In genomic region chr11:2419638-2420501, GRCh38 we compare ENCODE assay signal across 8 cellular contexts. TPM values are rescaled to one million over a fixed set of nuclear protein-coding genes. Genes with fewer than 3 reads are reported as not detected.
DNase-seq lines count a peak whose midpoint lies in the region; ATAC-seq and TF ChIP-seq lines count a peak whose summit lies in the region.

No MANE protein-coding gene starts in this region.

- no peaks in the 10 kb centered on the region for H3K9me3 ChIP-seq in trophoblast cell (ENCODE audit: insufficient read depth, low read depth, low read length)

- no peak overlapping the region for H3K4me3 ChIP-seq in trophoblast cell (ENCODE audit: low read depth, low read length)

- H3K4me1 Mint-ChIP-seq in Calu3 (ENCODE audit: low read depth, unreplicated experiment): no peaks in the 10 kb centered on the region

- H3K36me3 ChIP-seq in trophoblast cell (ENCODE audit: control insufficient read depth in 1 of 2, insufficient read depth in 2 of 2, low read length in 2 of 2): no peaks in the 10 kb centered on the region

- no peaks in the 10 kb centered on the region for H3K79me2 ChIP-seq in trophoblast cell (ENCODE audit: control insufficient read depth, insufficient read depth, low read length, poor library complexity)

- H4K91ac ChIP-seq in trophoblast cell (ENCODE audit: low read depth, low read length): no peak overlapping the region

- H2BK120ac ChIP-seq in trophoblast cell (ENCODE audit: insufficient read depth, low read length, poor library complexity): no peak overlapping the region

- H3K4me2 ChIP-seq in trophoblast cell (ENCODE audit: low read length): no peak overlapping the region

- H3K36me3 Mint-ChIP-seq in Calu3 (ENCODE audit: insufficient read depth, unreplicated experiment): no peaks in the 10 kb centered on the region
- H3K36me3 Mint-ChIP-seq in activated naive CD4-positive, alpha-beta T cell treated with anti-CD3 and anti-CD28 coated beads, Interleukin-2, amount 50 U/mL, for 72 hours: no peaks in the 10 kb centered on the region

- H3K4me3 Mint-ChIP-seq in Calu3 (ENCODE audit: low read depth, unreplicated experiment): no peak overlapping the region

- H3K9me3 Mint-ChIP-seq in Calu3 (ENCODE audit: low read depth, unreplicated experiment): no peaks in the 10 kb centered on the region
- H3K9me3 Mint-ChIP-seq in activated naive CD4-positive, alpha-beta T cell treated with anti-CD3 and anti-CD28 coated beads, Interleukin-2, amount 50 U/mL, for 72 hours: no peaks in the 10 kb centered on the region

- peak; percentile 54 to 59 for ATAC-seq in activated naive CD4-positive, alpha-beta T cell treated with anti-CD3 and anti-CD28 coated beads, Interleukin-2, amount 50 U/mL, for 72 hours
- ATAC-seq in GM21390 (IDR thresholded peaks at IDR 0.05; ENCODE audit: unreplicated experiment): no peak
- no peak for ATAC-seq in GM19351 (IDR thresholded peaks at IDR 0.05; ENCODE audit: unreplicated experiment)

- H3K27ac Mint-ChIP-seq in Calu3 (ENCODE audit: unreplicated experiment): no peak overlapping the region
- no peak overlapping the region for H3K27ac Mint-ChIP-seq in activated naive CD4-positive, alpha-beta T cell treated with anti-CD3 and anti-CD28 coated beads, Interleukin-2, amount 50 U/mL, for 72 hours

- DNase-seq in Calu3 (peak; percentile 83), HuH-7.5 (ENCODE audit: low spot score) (peak; percentile 89), SHP77 treated with DMSO at 0.1 percent for 48 hours (lab: John Stamatoyannopoulos, UW) (peak; percentile 21), glomerular visceral epithelial cell (ENCODE audit: extremely low spot score) (peak; percentile 65), trophoblast cell (peak; percentile 51 to 79)
- peak in 1 of 2 donors; percentile 71 for DNase-seq in activated naive CD4-positive, alpha-beta T cell treated with anti-CD3 and anti-CD28 coated beads, Interleukin-2, amount 50 U/mL, for 72 hours (ENCODE audit: low spot score in 2 of 2)

- H3K79me1 ChIP-seq in trophoblast cell (ENCODE audit: low read length): no peaks in the 10 kb centered on the region

- H3K27me3 ChIP-seq in trophoblast cell (ENCODE audit: insufficient read depth, low read length): no peaks in the 10 kb centered on the region

- no peak overlapping the region for H3K18ac ChIP-seq in trophoblast cell (ENCODE audit: low read length)

- no peak overlapping the region for H4K8ac ChIP-seq in trophoblast cell (ENCODE audit: low read depth, low read length)

- H3K23ac ChIP-seq in trophoblast cell (ENCODE audit: low read length): no peak overlapping the region

- no peaks in the 10 kb centered on the region for H3K4me1 ChIP-seq in trophoblast cell (ENCODE audit: control insufficient read depth in 1 of 2, insufficient read depth in 2 of 2, low read length in 2 of 2)

- no peak overlapping the region for H2BK5ac ChIP-seq in trophoblast cell (ENCODE audit: low read depth, low read length, poor library complexity)

- H3K4ac ChIP-seq in trophoblast cell (ENCODE audit: low read depth, low read length): no peak overlapping the region

- H2AK5ac ChIP-seq in trophoblast cell (ENCODE audit: low read length): no peak overlapping the region

- H4K12ac ChIP-seq in trophoblast cell (ENCODE audit: low read depth, low read length): no peak overlapping the region

- intact Hi-C loops in Calu3 (cut with micrococcal nuclease; ENCODE audit: unreplicated experiment): loop anchor here (1.0 to 5.0 kb wide), 2 partner anchors 115 to 223 kb away; no protein-coding TSS in a partner anchor

- no peak overlapping the region for H2BK12ac ChIP-seq in trophoblast cell (ENCODE audit: low read length)

- no peak overlapping the region for H3K14ac ChIP-seq in trophoblast cell (ENCODE audit: low read length)

- WGBS in trophoblast cell (ENCODE audit: extremely low coverage, insufficient coverage, insufficient read length): no CpG with 5 or more reads among the region's 36 CpGs

- no peak overlapping the region for H3K9ac ChIP-seq in trophoblast cell (ENCODE audit: low read length)

- peak; percentile 82 for TF ChIP-seq CTCF in Calu3 (IDR thresholded peaks at IDR 0.05; ENCODE audit: unreplicated experiment)

- CTCF ChIA-PET in Calu3 (lab: Charles Lee): interaction anchor here (0.6 to 3.1 kb wide), 15 partner anchors 11 to 595 kb away, joined by 3 to 97 read pairs (median 4); partner anchors contain the start of gene TSSC4

- no peak overlapping the region for H2AFZ ChIP-seq in trophoblast cell (ENCODE audit: insufficient read depth, low read length, poor library complexity)

- no peak overlapping the region for H3K27ac ChIP-seq in trophoblast cell (ENCODE audit: low read depth, low read length)

- BruUV-seq in Calu3 (replicated peaks; lab: Mats Ljungman, UMichigan): no TSS peak

- peaks cover 27% of the 10 kb centered on the region for H3K27me3 Mint-ChIP-seq in Calu3 (ENCODE audit: unreplicated experiment)

RNA-seq across cellular contexts. Expression of gene TSSC4, which starts 19.3 kb away (rescaled TPM):
- 49.4 and 51.9 TPM in 2 replicates for total RNA-seq in Calu3 (2022)
- 10 to 100 TPM; 31.8 to 38.7 TPM for total RNA-seq in activated naive CD4-positive, alpha-beta T cell treated with anti-CD3 and anti-CD28 coated beads, Interleukin-2, amount 50 U/mL, for 72 hours
- polyA plus RNA-seq in trophoblast cell (2013): 87.7 and 88.6 TPM in 2 replicates

RNA-seq across cellular contexts. Expression of gene TRPM5, which starts 24.4 kb away (rescaled TPM):
- total RNA-seq in Calu3 (2022): not detected in 2 replicates
- not detected for total RNA-seq in activated naive CD4-positive, alpha-beta T cell treated with anti-CD3 and anti-CD28 coated beads, Interleukin-2, amount 50 U/mL, for 72 hours
- 0.03 and 0.04 TPM in 2 replicates for polyA plus RNA-seq in trophoblast cell (2013)

RNA-seq across cellular contexts. Expression of gene KCNQ1, which starts 24.9 kb away (rescaled TPM):
- total RNA-seq in Calu3 (2022): 7.4 and 9.2 TPM in 2 replicates
- total RNA-seq in activated naive CD4-positive, alpha-beta T cell treated with anti-CD3 and anti-CD28 coated beads, Interleukin-2, amount 50 U/mL, for 72 hours: 10 to 100 TPM; 12.2 to 19.3 TPM
- polyA plus RNA-seq in trophoblast cell (2013): 0.53 and 0.64 TPM in 2 replicates

RNA-seq across cellular contexts. Expression of gene CD81, which starts 42.8 kb away (rescaled TPM):
- total RNA-seq in Calu3 (2022): 283 and 310 TPM in 2 replicates
- 100 to 1,000 TPM; 107 to 142 TPM for total RNA-seq in activated naive CD4-positive, alpha-beta T cell treated with anti-CD3 and anti-CD28 coated beads, Interleukin-2, amount 50 U/mL, for 72 hours
- polyA plus RNA-seq in trophoblast cell (2013): 242 and 246 TPM in 2 replicates

Comparison
In these comparisons a context has a peak if more than half of its experiments do, and no peak if none do; other contexts are left out.
1. ATAC-seq: peak in activated naive CD4-positive, alpha-beta T cell treated with anti-CD3 and anti-CD28 coated beads, Interleukin-2, amount 50 U/mL, for 72 hours (2 of 2); none in GM21390 (single experiment) and GM19351 (single experiment).